In genomic region chr3:32310918-32311839, GRCh38 we compare ENCODE assay signal across 1 cellular context.
TF ChIP-seq lines count a peak whose summit lies in the region.

No MANE protein-coding gene starts in this region.

TF ChIP-seq in HepG2, 621 proteins besides CTCF, POLR2A, EP300 and RAD21 (continued from another document and continues in another):
- TF ChIP-seq ZNF646 (CRISPR knock-in tag; IDR thresholded peaks at IDR 0.05): no peak
- no peak for TF ChIP-seq ZNF513 (CRISPR knock-in tag; conservative IDR thresholded peaks at IDR 0.05)
- TF ChIP-seq PHF21A (CRISPR knock-in tag; IDR thresholded peaks at IDR 0.05): peak; percentile 50; the same call in 1 of the 2 replicates
- TF ChIP-seq HHEX (CRISPR knock-in tag; IDR thresholded peaks at IDR 0.05): no peak
- TF ChIP-seq RCOR2 (CRISPR knock-in tag; IDR thresholded peaks at IDR 0.05): 0 out of 2 replicates have a peak, but pooled peaks have one; percentile 51
- TF ChIP-seq SAFB2 (CRISPR knock-in tag; IDR thresholded peaks at IDR 0.05; ENCODE audit: borderline replicate concordance, low read depth): no peak
- TF ChIP-seq SOX5 (CRISPR knock-in tag; IDR thresholded peaks at IDR 0.05; ENCODE audit: borderline replicate concordance): peak; percentile 62; the same call in 1 of the 2 replicates
- no peak for TF ChIP-seq ZNF143 (CRISPR knock-in tag; IDR thresholded peaks at IDR 0.05)
- TF ChIP-seq PPARG (CRISPR knock-in tag; conservative IDR thresholded peaks at IDR 0.05): peak; percentile 52
- peak; percentile 65 for TF ChIP-seq FOSL2 (CRISPR knock-in tag; IDR thresholded peaks at IDR 0.05)
- peak; percentile 26; the same call in 1 of the 2 replicates for TF ChIP-seq ZNF501 (CRISPR knock-in tag; IDR thresholded peaks at IDR 0.05)
- 0 out of 2 replicates have a peak, but pooled peaks have one; percentile 35 for TF ChIP-seq SPEN (CRISPR knock-in tag; IDR thresholded peaks at IDR 0.05; ENCODE audit: low read depth)
- 0 out of 2 replicates have a peak, but pooled peaks have one; percentile 20 for TF ChIP-seq HMG20A (CRISPR knock-in tag; IDR thresholded peaks at IDR 0.05; ENCODE audit: borderline replicate concordance)
- no peak for TF ChIP-seq MTA1 (CRISPR knock-in tag; IDR thresholded peaks at IDR 0.05; ENCODE audit: borderline replicate concordance)
- TF ChIP-seq CREB1 (IDR thresholded peaks at IDR 0.05): no peak
- TF ChIP-seq CREB1 (CRISPR knock-in tag; IDR thresholded peaks at IDR 0.05): 0 out of 2 replicates have a peak, but pooled peaks have one; percentile 19
- TF ChIP-seq TBX2 (CRISPR knock-in tag; IDR thresholded peaks at IDR 0.05; ENCODE audit: borderline replicate concordance): peak; percentile 69; the same call in 1 of the 2 replicates
- TF ChIP-seq HNF4A (CRISPR knock-in tag; IDR thresholded peaks at IDR 0.05): peak; percentile 90
- peak; percentile 55; the same call in 1 of the 2 replicates for TF ChIP-seq PRDM15 (CRISPR knock-in tag; IDR thresholded peaks at IDR 0.05)
- no peak for TF ChIP-seq FOXJ3 (CRISPR knock-in tag; IDR thresholded peaks at IDR 0.05; ENCODE audit: borderline replicate concordance)
- TF ChIP-seq SKI (IDR thresholded peaks at IDR 0.05; ENCODE audit: partially characterized antibody): peak; percentile 34
- TF ChIP-seq CEBPG (CRISPR knock-in tag; IDR thresholded peaks at IDR 0.05): peak; percentile 22; the same call in 1 of the 2 replicates
- no peak for TF ChIP-seq ZNF281 (CRISPR knock-in tag; IDR thresholded peaks at IDR 0.05; ENCODE audit: borderline replicate concordance)
- TF ChIP-seq ZNF543 (CRISPR knock-in tag; IDR thresholded peaks at IDR 0.05): no peak
- TF ChIP-seq YEATS4 (CRISPR knock-in tag; IDR thresholded peaks at IDR 0.05; ENCODE audit: borderline replicate concordance): 0 out of 2 replicates have a peak, but pooled peaks have one; percentile 27
- peak; percentile 78; the same call in 1 of the 2 replicates for TF ChIP-seq HNF4G (IDR thresholded peaks at IDR 0.05; ENCODE audit: borderline replicate concordance, low read depth, low read length)
- no peak; the same call in 1 of the 2 replicates for TF ChIP-seq HNF4G (CRISPR knock-in tag; IDR thresholded peaks at IDR 0.05; ENCODE audit: borderline replicate concordance, low read depth)
- TF ChIP-seq TCF7 (IDR thresholded peaks at IDR 0.05; ENCODE audit: low read depth): 0 out of 2 replicates have a peak, but pooled peaks have one; percentile 22
- TF ChIP-seq NR2F6 (IDR thresholded peaks at IDR 0.05): peak; percentile 23; the same call in 1 of the 2 replicates
- TF ChIP-seq NR2F6 (CRISPR knock-in tag; IDR thresholded peaks at IDR 0.05): no peak
- no peak for TF ChIP-seq JUN (CRISPR knock-in tag; IDR thresholded peaks at IDR 0.05)
- peak; percentile 20; the same call in 1 of the 2 replicates for TF ChIP-seq ZMYM3 (CRISPR knock-in tag; IDR thresholded peaks at IDR 0.05)
- TF ChIP-seq BRD4 (CRISPR knock-in tag; IDR thresholded peaks at IDR 0.05): no peak
- no peak for TF ChIP-seq ZNF3 (CRISPR knock-in tag; IDR thresholded peaks at IDR 0.05)
- TF ChIP-seq ELF1 (CRISPR knock-in tag; IDR thresholded peaks at IDR 0.05): no peak
- no peak for TF ChIP-seq ZNF446 (CRISPR knock-in tag; IDR thresholded peaks at IDR 0.05)
- no peak for TF ChIP-seq PTBP1 (IDR thresholded peaks at IDR 0.05; ENCODE audit: low read depth, low read length, poor library complexity, severe bottlenecking)
- TF ChIP-seq JUND (CRISPR knock-in tag; IDR thresholded peaks at IDR 0.05): no peak
- TF ChIP-seq STAG1 (CRISPR knock-in tag; IDR thresholded peaks at IDR 0.05): 0 out of 2 replicates have a peak, but pooled peaks have one; percentile 4
- peak; percentile 59 for TF ChIP-seq TEAD3 (CRISPR knock-in tag; optimal IDR thresholded peaks at IDR 0.05; ENCODE audit: borderline replicate concordance)
- no peak for TF ChIP-seq ZFP36L2 (CRISPR knock-in tag; IDR thresholded peaks at IDR 0.05)
- 0 out of 2 replicates have a peak, but pooled peaks have one; percentile 23 for TF ChIP-seq ZNF629 (CRISPR knock-in tag; conservative IDR thresholded peaks at IDR 0.05)
- TF ChIP-seq DMAP1 (CRISPR knock-in tag; IDR thresholded peaks at IDR 0.05): peak; percentile 34; the same call in 1 of the 2 replicates
- no peak for TF ChIP-seq BATF2 (CRISPR knock-in tag; IDR thresholded peaks at IDR 0.05)
- TF ChIP-seq ZNF609 (CRISPR knock-in tag; IDR thresholded peaks at IDR 0.05; ENCODE audit: borderline replicate concordance): peak; percentile 45; the same call in 1 of the 2 replicates
